ENCODE assay signal across 8 cellular contexts in the genomic region with DNA sequence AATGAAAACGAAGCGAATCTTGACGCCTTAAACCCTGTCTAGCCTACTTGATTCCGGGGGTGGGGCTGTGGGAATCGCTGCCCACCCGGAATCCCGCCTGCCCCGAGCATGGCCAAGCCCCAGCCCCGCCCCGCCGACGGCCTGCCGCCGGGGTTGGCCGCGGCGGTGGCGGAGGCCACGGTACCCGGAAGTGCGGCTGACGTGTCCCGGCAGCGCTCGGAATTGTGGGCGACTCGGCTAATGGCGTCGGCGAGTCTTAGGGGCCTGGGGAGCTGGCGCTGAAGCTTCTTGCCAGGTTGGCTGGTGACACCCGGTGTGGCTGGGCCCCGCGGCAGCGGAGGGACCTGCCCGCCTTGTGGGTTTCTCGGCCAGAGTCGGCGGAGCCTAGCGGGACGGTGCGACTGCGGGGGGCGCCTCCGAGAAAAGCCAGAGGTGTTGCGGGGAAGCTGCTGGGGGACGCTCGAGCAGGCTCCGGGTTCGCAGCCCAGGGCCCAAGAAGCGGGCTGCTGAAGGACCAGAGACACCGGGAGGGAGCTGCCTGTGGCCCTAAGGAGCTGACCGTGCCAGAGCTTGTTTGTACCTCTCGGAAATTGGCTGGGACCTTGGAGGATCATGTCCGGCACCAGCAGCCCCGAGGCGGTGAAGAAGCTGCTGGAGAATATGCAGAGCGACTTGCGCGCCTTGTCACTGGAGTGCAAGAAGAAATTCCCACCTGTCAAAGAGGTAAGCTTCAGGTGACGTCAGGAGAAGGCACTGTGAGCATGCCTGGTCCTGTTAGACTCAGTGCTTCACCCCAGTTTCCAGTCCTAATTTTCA. TPM values are rescaled to one million over a fixed set of nuclear protein-coding genes. Genes with fewer than 3 reads are reported as not detected.
DNase-seq lines count a peak whose midpoint lies in the region; ATAC-seq lines count a peak whose summit lies in the region.

Gene MON2 (plus strand): TSS at position 231 of the 816 bp plus-strand sequence. CDS start 382 bp downstream, at position 613.

- ATAC-seq in GM19043 (IDR thresholded peaks at IDR 0.05; ENCODE audit: low read depth, unreplicated experiment) (peak; percentile 97), HG03354 (IDR thresholded peaks at IDR 0.05; ENCODE audit: poor library complexity, severe bottlenecking, unreplicated experiment) (peak; percentile 97)

- DNase-seq in AG20443 (ENCODE audit: low spot score) (peak; percentile 98), NCI-H510A (lab: John Stamatoyannopoulos, UW) (peak; percentile 92), cerebellum (ENCODE audit: low spot score) (peak; percentile 94), kidney glomerular epithelial cell (lab: John Stamatoyannopoulos, UW) (peak; percentile 62)
- peak; percentile 71 to 81 for DNase-seq in activated CD4-positive, alpha-beta T cell treated with anti-CD3 and anti-CD28 coated beads for 24 hours (ENCODE audit: low read depth in 2 of 2)
- peak; percentile 71 to 82 for DNase-seq in stimulated activated CD4-positive, alpha-beta T cell treated with anti-CD3 and anti-CD28 coated beads, Interleukin-15, amount 100 ng/mL, for 48 hours (ENCODE audit: low read depth in 2 of 2)

RNA-seq across cellular contexts. Expression of gene MON2, which starts in this region (rescaled TPM):
- 121 TPM for total RNA-seq in cerebellum

Comparison
In these comparisons a context has a peak if more than half of its experiments do, and no peak if none do; other contexts are left out.
1. Peak in every context shown above with its lines: DNase-seq and ATAC-seq.